In genomic region chr2:133773862-133774674, GRCh38 we compare ENCODE assay signal across 1 cellular context.
A peak's percentile ranks its signal among the peaks of the same experiment; 100 is the strongest.
TF ChIP-seq lines count a peak whose summit lies in the region.

No MANE protein-coding gene starts in this region.

TF ChIP-seq in HEK293, 187 proteins besides CTCF, POLR2A, EP300 and RAD21 (continued from another document):
- TF ChIP-seq ZNF449 (tag by site-specific recombination; IDR thresholded peaks at IDR 0.05) (peak; percentile 50; the same call in 1 of the 2 replicates), ZNF133 (tag by site-specific recombination; IDR thresholded peaks at IDR 0.05) (peak; percentile 68)
- TF ChIP-seq, protein P1, sequence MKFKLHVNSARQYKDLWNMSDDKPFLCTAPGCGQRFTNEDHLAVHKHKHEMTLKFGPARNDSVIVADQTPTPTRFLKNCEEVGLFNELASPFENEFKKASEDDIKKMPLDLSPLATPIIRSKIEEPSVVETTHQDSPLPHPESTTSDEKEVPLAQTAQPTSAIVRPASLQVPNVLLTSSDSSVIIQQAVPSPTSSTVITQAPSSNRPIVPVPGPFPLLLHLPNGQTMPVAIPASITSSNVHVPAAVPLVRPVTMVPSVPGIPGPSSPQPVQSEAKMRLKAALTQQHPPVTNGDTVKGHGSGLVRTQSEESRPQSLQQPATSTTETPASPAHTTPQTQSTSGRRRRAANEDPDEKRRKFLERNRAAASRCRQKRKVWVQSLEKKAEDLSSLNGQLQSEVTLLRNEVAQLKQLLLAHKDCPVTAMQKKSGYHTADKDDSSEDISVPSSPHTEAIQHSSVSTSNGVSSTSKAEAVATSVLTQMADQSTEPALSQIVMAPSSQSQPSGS (tag by site-specific recombination; IDR thresholded peaks at IDR 0.05; ENCODE audit: low read depth), result 0 out of 2 replicates have a peak, but pooled peaks have one; percentile 35
